29 cellular contexts compared by ENCODE assay signal in the genomic region with DNA sequence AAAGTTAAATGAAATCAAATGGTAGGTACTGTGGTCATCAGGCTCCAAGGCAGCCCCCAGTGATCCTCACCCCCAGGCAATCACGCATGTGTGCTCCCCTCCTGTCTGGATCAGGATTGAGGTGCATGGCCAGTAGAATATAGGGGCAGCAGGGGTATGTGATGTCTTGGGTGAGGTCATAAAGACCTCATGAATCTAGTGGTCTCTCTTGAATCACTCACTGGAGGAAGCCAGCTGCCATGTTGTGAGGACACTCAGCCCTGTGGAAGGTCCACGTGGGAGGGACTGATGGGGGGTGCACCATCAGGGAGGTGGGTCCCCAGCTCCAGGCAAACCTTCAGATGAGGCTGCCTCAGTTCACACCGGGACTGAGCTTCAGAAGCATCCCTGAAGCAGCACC. TPM values are rescaled to one million over a fixed set of nuclear protein-coding genes. Genes with fewer than 3 reads are reported as not detected.
DNase-seq lines count a peak whose midpoint lies in the region; ATAC-seq and TF ChIP-seq lines count a peak whose summit lies in the region.
"Had no signal": no experiment of that assay in that cellular context is flagged by ENCODE, and none has a peak within 500 bp of the region (broad histone marks: within the 10 kb centered on the region; RNA-seq: fewer than 3 reads in every experiment).

No MANE protein-coding gene starts in this region.

- H3K27me3 ChIP-seq in heart left ventricle, result peaks cover 15 to 39% (median 30%) of the 10 kb centered on the region in 9 donors

- no peak for TF ChIP-seq POLR2A in heart left ventricle (IDR thresholded peaks at IDR 0.05)

- H3K36me3 Mint-ChIP-seq in activated naive CD4-positive, alpha-beta T cell treated with anti-CD3 and anti-CD28 coated beads, Interleukin-2, amount 50 U/mL, for 24 hours, result no peaks in the 10 kb centered on the region
- peaks cover 2% of the 10 kb centered on the region for H3K36me3 Mint-ChIP-seq in activated T-helper 1 cell treated with anti-CD3 and anti-CD28 coated beads, Interleukin-12 subunit alpha, Interleukin-12 subunit beta, Interleukin-2, Interleukin-4 antibody, amounts not matched to agents 30 ng/mL and 10 ng/mL and 1 ng/mL, durations not matched to agents 14 hours and 24 hours and 36 hours (ENCODE audit: low read depth)
- no peaks in the 10 kb centered on the region for H3K36me3 Mint-ChIP-seq in natural killer cell
- H3K36me3 Mint-ChIP-seq: stimulated activated memory B cell treated with anti-CD40 and anti-IgM and Interleukin-4, amounts not matched to agents 10 μg/mL and 1 μg/mL and 100 μg/mL, for 72 hours had no signal

- H3K27ac ChIP-seq in heart left ventricle, result peak overlapping the region in 1 of 12 donors; percentile 63
- H3K27ac ChIP-seq: BLaER1 treated with 17β-estradiol and CSF1 and Interleukin-3, amounts not matched to agents 10 nM and 100 nM; brain microvascular endothelial cell; foreskin keratinocyte; neutrophil; thoracic aorta had no signal

- H3K9me3 ChIP-seq in heart left ventricle, result no peaks in the 10 kb centered on the region
- H3K9me3 ChIP-seq: neutrophil, thoracic aorta had no signal

- H3K4me3 ChIP-seq in heart left ventricle, result no peak overlapping the region
- H3K4me3 ChIP-seq: BLaER1 treated with 17β-estradiol and CSF1 and Interleukin-3, amounts not matched to agents 10 nM and 100 nM; smooth muscle cell; thoracic aorta had no signal

- no peaks in the 10 kb centered on the region for H3K4me1 Mint-ChIP-seq in activated naive CD4-positive, alpha-beta T cell treated with anti-CD3 and anti-CD28 coated beads, Interleukin-2, amount 50 U/mL, for 24 hours
- H3K4me1 Mint-ChIP-seq in activated T-helper 1 cell treated with anti-CD3 and anti-CD28 coated beads, Interleukin-12 subunit alpha, Interleukin-12 subunit beta, Interleukin-2, Interleukin-4 antibody, amounts not matched to agents 30 ng/mL and 10 ng/mL and 1 ng/mL, durations not matched to agents 14 hours and 24 hours and 36 hours (ENCODE audit: low read depth), result peaks cover 11% of the 10 kb centered on the region
- peaks cover 13 to 24% of the 10 kb centered on the region in 2 donors for H3K4me1 Mint-ChIP-seq in natural killer cell

- no peaks in the 10 kb centered on the region for H3K27me3 Mint-ChIP-seq in activated naive CD4-positive, alpha-beta T cell treated with anti-CD3 and anti-CD28 coated beads, Interleukin-2, amount 50 U/mL, for 24 hours
- H3K27me3 Mint-ChIP-seq in activated T-helper 1 cell treated with anti-CD3 and anti-CD28 coated beads, Interleukin-12 subunit alpha, Interleukin-12 subunit beta, Interleukin-2, Interleukin-4 antibody, amounts not matched to agents 30 ng/mL and 10 ng/mL and 1 ng/mL, durations not matched to agents 14 hours and 24 hours and 36 hours (ENCODE audit: insufficient read depth), result peaks cover 3% of the 10 kb centered on the region
- peaks cover 0 to 9% of the 10 kb centered on the region in 2 donors for H3K27me3 Mint-ChIP-seq in natural killer cell (ENCODE audit: low read depth in 2 of 2)
- H3K27me3 Mint-ChIP-seq: stimulated activated memory B cell treated with anti-CD40 and anti-IgM and Interleukin-4, amounts not matched to agents 10 μg/mL and 1 μg/mL and 100 μg/mL, for 72 hours had no signal

- WGBS in heart left ventricle, 4 donors, result 64 to 75% (median 72%) methylated on average over 3 of the region's 3 CpGs

- no peak for DNase-seq in activated naive CD4-positive, alpha-beta T cell (lab: John Stamatoyannopoulos, UW)
- no peak for DNase-seq in activated T-helper 1 cell treated with anti-CD3 and anti-CD28 coated beads, Interleukin-12 subunit alpha, Interleukin-12 subunit beta, Interleukin-2, Interleukin-4 antibody, amounts not matched to agents 30 ng/mL and 10 ng/mL and 1 ng/mL, durations not matched to agents 14 hours and 24 hours and 36 hours (ENCODE audit: low spot score)
- no peak for DNase-seq in natural killer cell
- DNase-seq in heart left ventricle, result no peak
- DNase-seq: activated CD4-positive, alpha-beta T cell treated with anti-CD3 and anti-CD28 coated beads for 1 hour; brain microvascular endothelial cell; effector CD8-positive, alpha-beta T cell; foreskin keratinocyte; NCI-H1105; NCI-H2029; NCI-H226; RPMI8226; stimulated activated CD4-positive, alpha-beta T cell treated with anti-CD3 and anti-CD28 coated beads, Interleukin-2, amount 100 ng/mL, for 48 hours had no signal

- no peak for TF ChIP-seq CTCF in natural killer cell (IDR thresholded peaks at IDR 0.05)
- TF ChIP-seq CTCF in heart left ventricle (IDR thresholded peaks at IDR 0.05), result no peak

- ATAC-seq in natural killer cell (peak in 2 of 3 donors; percentile 13 to 21), heart left ventricle (no peak), GM21723 (IDR thresholded peaks at IDR 0.05; ENCODE audit: unreplicated experiment) (no peak), GM19397 (IDR thresholded peaks at IDR 0.05; ENCODE audit: unreplicated experiment) (no peak)
- ATAC-seq: esophagus mucosa; foreskin keratinocyte; stimulated activated memory B cell treated with anti-CD40 and anti-IgM and Interleukin-4, amounts not matched to agents 10 μg/mL and 1 μg/mL and 100 μg/mL, for 72 hours had no signal

- H3K9me3 Mint-ChIP-seq in activated naive CD4-positive, alpha-beta T cell treated with anti-CD3 and anti-CD28 coated beads, Interleukin-2, amount 50 U/mL, for 24 hours, result no peaks in the 10 kb centered on the region
- H3K9me3 Mint-ChIP-seq in activated T-helper 1 cell treated with anti-CD3 and anti-CD28 coated beads, Interleukin-12 subunit alpha, Interleukin-12 subunit beta, Interleukin-2, Interleukin-4 antibody, amounts not matched to agents 30 ng/mL and 10 ng/mL and 1 ng/mL, durations not matched to agents 14 hours and 24 hours and 36 hours, result peaks cover 4% of the 10 kb centered on the region
- H3K9me3 Mint-ChIP-seq in natural killer cell, result no peaks in the 10 kb centered on the region

- H3K36me3 ChIP-seq in heart left ventricle, result no peaks in the 10 kb centered on the region
- H3K36me3 ChIP-seq: BLaER1 treated with 17β-estradiol and CSF1 and Interleukin-3, amounts not matched to agents 10 nM and 100 nM; brain microvascular endothelial cell; neutrophil; thoracic aorta had no signal

- peak overlapping the region; percentile 66 for H3K27ac Mint-ChIP-seq in activated naive CD4-positive, alpha-beta T cell treated with anti-CD3 and anti-CD28 coated beads, Interleukin-2, amount 50 U/mL, for 24 hours
- H3K27ac Mint-ChIP-seq in activated T-helper 1 cell treated with anti-CD3 and anti-CD28 coated beads, Interleukin-12 subunit alpha, Interleukin-12 subunit beta, Interleukin-2, Interleukin-4 antibody, amounts not matched to agents 30 ng/mL and 10 ng/mL and 1 ng/mL, durations not matched to agents 14 hours and 24 hours and 36 hours, result peak overlapping the region; percentile 85
- H3K27ac Mint-ChIP-seq in natural killer cell, result peak overlapping the region in 1 of 2 donors; percentile 6
- H3K27ac Mint-ChIP-seq: stimulated activated memory B cell treated with anti-CD40 and anti-IgM and Interleukin-4, amounts not matched to agents 10 μg/mL and 1 μg/mL and 100 μg/mL, for 72 hours; T-helper 1 cell treated with Interleukin-12 subunit alpha and Interleukin-12 subunit beta and Interleukin-4 antibody, amounts not matched to agents 30 μg/mL and 1 μg/mL, for 36 hours had no signal

- intact Hi-C loops in activated T-helper 1 cell treated with anti-CD3 and anti-CD28 coated beads, Interleukin-12 subunit alpha, Interleukin-12 subunit beta, Interleukin-2, Interleukin-4 antibody, amounts not matched to agents 30 ng/mL and 10 ng/mL and 1 ng/mL, durations not matched to agents 14 hours and 24 hours and 36 hours (cut with micrococcal nuclease), result loop anchor here (1.0 to 5.0 kb wide), 4 partner anchors 15 to 523 kb away; no protein-coding TSS in a partner anchor
- intact Hi-C loops in natural killer cell (cut with micrococcal nuclease) (no loop called here), heart left ventricle (cut with DNase I) (no loop called here)

- peak overlapping the region; percentile 62 for H3K4me3 Mint-ChIP-seq in activated naive CD4-positive, alpha-beta T cell treated with anti-CD3 and anti-CD28 coated beads, Interleukin-2, amount 50 U/mL, for 24 hours
- peak overlapping the region; percentile 21 for H3K4me3 Mint-ChIP-seq in activated T-helper 1 cell treated with anti-CD3 and anti-CD28 coated beads, Interleukin-12 subunit alpha, Interleukin-12 subunit beta, Interleukin-2, Interleukin-4 antibody, amounts not matched to agents 30 ng/mL and 10 ng/mL and 1 ng/mL, durations not matched to agents 14 hours and 24 hours and 36 hours
- no peak overlapping the region for H3K4me3 Mint-ChIP-seq in natural killer cell
- H3K4me3 Mint-ChIP-seq: stimulated activated memory B cell treated with anti-CD40 and anti-IgM and Interleukin-4, amounts not matched to agents 10 μg/mL and 1 μg/mL and 100 μg/mL, for 72 hours; T-helper 1 cell treated with Interleukin-12 subunit alpha and Interleukin-12 subunit beta and Interleukin-4 antibody, amounts not matched to agents 30 μg/mL and 1 μg/mL, for 36 hours had no signal

- H3K4me1 ChIP-seq in heart left ventricle, result peaks cover 0 to 16% (median 4%) of the 10 kb centered on the region in 12 donors
- H3K4me1 ChIP-seq: foreskin keratinocyte had no signal

RNA-seq across cellular contexts. Expression of gene IL17REL, which starts 6.8 kb away (rescaled TPM):
- total RNA-seq in activated T-helper 1 cell treated with anti-CD3 and anti-CD28 coated beads, Interleukin-12 subunit alpha, Interleukin-12 subunit beta, Interleukin-2, Interleukin-4 antibody, amounts not matched to agents 30 ng/mL and 10 ng/mL and 1 ng/mL, durations not matched to agents 14 hours and 24 hours and 36 hours, result 0.05 TPM in 1 of 2 replicates, not detected in the other
- total RNA-seq in natural killer cell, result not detected
- not detected for total RNA-seq in heart left ventricle
- not detected for polyA plus RNA-seq in heart left ventricle
- total RNA-seq: esophagus mucosa, foreskin keratinocyte, lung microvascular endothelial cell, M059J, SK-MEL-5, thoracic aorta had no signal
- polyA plus RNA-seq: AG04450, foreskin keratinocyte, smooth muscle cell had no signal

RNA-seq across cellular contexts. Expression of gene TTLL8, which starts 38.8 kb away (rescaled TPM):
- not detected in 2 replicates for total RNA-seq in activated T-helper 1 cell treated with anti-CD3 and anti-CD28 coated beads, Interleukin-12 subunit alpha, Interleukin-12 subunit beta, Interleukin-2, Interleukin-4 antibody, amounts not matched to agents 30 ng/mL and 10 ng/mL and 1 ng/mL, durations not matched to agents 14 hours and 24 hours and 36 hours
- total RNA-seq in natural killer cell (not detected), heart left ventricle (not detected)
- not detected for polyA plus RNA-seq in heart left ventricle
- total RNA-seq: esophagus mucosa, foreskin keratinocyte, lung microvascular endothelial cell, M059J, pulmonary artery endothelial cell, SK-MEL-5, smooth muscle cell, thoracic aorta had no signal
- polyA plus RNA-seq: adipose tissue, AG04450, foreskin keratinocyte had no signal

RNA-seq across cellular contexts. Expression of gene PIM3, which starts 58.7 kb away (rescaled TPM):
- total RNA-seq in activated T-helper 1 cell treated with anti-CD3 and anti-CD28 coated beads, Interleukin-12 subunit alpha, Interleukin-12 subunit beta, Interleukin-2, Interleukin-4 antibody, amounts not matched to agents 30 ng/mL and 10 ng/mL and 1 ng/mL, durations not matched to agents 14 hours and 24 hours and 36 hours, result 290 and 291 TPM in 2 replicates
- total RNA-seq in natural killer cell (100 to 1,000 TPM; 107 to 130 (median 129) TPM), heart left ventricle (100 to 1,000 TPM in 1 of 9 donors, 10 to 100 TPM in 8; 37.7 to 118 (median 51.0) TPM)
- polyA plus RNA-seq in heart left ventricle, result 10 to 100 TPM; 45.1 to 50.2 TPM

Comparison
In these comparisons a context has a peak if more than half of its experiments do, and no peak if none do; other contexts are left out.
1. ATAC-seq: peak in natural killer cell (2 of 3); none in heart left ventricle (0 of 4), GM21723 (single experiment) and GM19397 (single experiment).